Comparison of ENCODE assay signal across 8 cellular contexts in the genomic region with DNA sequence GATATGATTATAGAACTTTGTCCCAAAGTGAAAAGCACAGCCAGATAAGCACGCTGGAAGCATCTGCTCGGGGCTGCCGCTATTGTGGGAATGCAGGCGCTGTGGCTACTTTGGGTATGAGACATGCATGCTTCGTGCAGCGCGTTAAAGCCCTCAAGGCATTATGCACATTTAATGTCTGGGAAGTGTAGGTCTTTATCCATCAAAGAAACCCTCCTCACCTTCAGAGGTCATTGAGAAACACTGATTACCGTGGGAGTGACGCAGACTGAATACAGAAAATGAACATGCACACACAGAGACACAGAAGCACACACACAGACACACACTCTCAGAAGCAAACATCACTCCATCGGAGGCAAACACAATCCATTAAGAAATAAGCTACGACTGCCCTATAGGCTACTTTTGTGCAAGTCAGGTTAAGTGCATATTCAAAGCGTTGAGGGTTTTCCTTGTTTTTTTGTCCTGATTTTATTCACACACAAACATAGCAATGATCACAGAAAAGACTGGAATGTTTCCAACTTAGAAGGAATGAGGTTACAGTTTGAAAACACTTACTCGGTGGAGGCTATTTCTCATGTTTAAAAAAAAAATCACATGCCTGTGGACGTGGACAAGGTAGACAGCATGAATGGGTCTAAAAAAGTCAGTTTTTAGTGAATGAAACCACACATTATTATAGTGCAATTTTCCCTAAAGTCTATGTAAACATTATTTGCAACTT.
DNase-seq lines count a peak whose midpoint lies in the region; ATAC-seq and TF ChIP-seq lines count a peak whose summit lies in the region.

No MANE protein-coding gene starts in this region.

- H3K4me3 Mint-ChIP-seq in nephron progenitor cell: no peak overlapping the region

- H2BK5ac ChIP-seq in mesenchymal stem cell (ENCODE audit: low read depth, low read length, poor library complexity, severe bottlenecking): no peak overlapping the region

- H3K4me2 ChIP-seq in mesenchymal stem cell (ENCODE audit: low read length, poor library complexity, severe bottlenecking): no peak overlapping the region

- no peak overlapping the region for H2AFZ ChIP-seq in mesenchymal stem cell (ENCODE audit: low read depth, low read length)

- no peak overlapping the region for H3K27ac ChIP-seq in mesenchymal stem cell (ENCODE audit: low read length, poor library complexity, severe bottlenecking)

- no peaks in the 10 kb centered on the region for H3K9me3 ChIP-seq in mesenchymal stem cell (ENCODE audit: control insufficient read depth, low read length)

- no peak for TF ChIP-seq CTCF in nephron progenitor cell (IDR thresholded peaks at IDR 0.05)

- WGBS in mesenchymal stem cell: 88% methylated on average over 10 of the region's 14 CpGs

- peaks cover 2% of the 10 kb centered on the region for H3K4me1 ChIP-seq in mesenchymal stem cell (ENCODE audit: control insufficient read depth, insufficient read depth, low read depth, low read length)

- no peak for ATAC-seq in GM21825 (IDR thresholded peaks at IDR 0.05; ENCODE audit: unreplicated experiment)

- no peak overlapping the region for H3K23ac ChIP-seq in mesenchymal stem cell (ENCODE audit: low read length in 2 of 2)

- H3K36me3 ChIP-seq in mesenchymal stem cell (ENCODE audit: control insufficient read depth in 1 of 2, insufficient read depth in 2 of 2, low read depth in 1 of 2, low read length in 2 of 2): no peaks in the 10 kb centered on the region

- H4K8ac ChIP-seq in mesenchymal stem cell (ENCODE audit: low read length): no peak overlapping the region

- DNase-seq in NCI-H1417 (lab: John Stamatoyannopoulos, UW) (peak in 2 of 3 experiments; percentile 5 to 15), NCI-H1417 treated with DMSO at 0.1 percent for 48 hours (lab: John Stamatoyannopoulos, UW) (no peak), dedifferentiated amniotic fluid mesenchymal stem cell (ENCODE audit: extremely low spot score) (peak; percentile 62), mesenchymal stem cell (peak; percentile 10), activated T-cell treated with anti-CD3 and anti-CD28 coated beads for 4 hours (no peak), nephron progenitor cell (no peak)
- no peak for DNase-seq in activated CD4-positive, CD25-positive, alpha-beta regulatory T cell treated with anti-CD3 and anti-CD28 coated beads, Interleukin-2, amount 50 U/mL, for 72 hours

- no peak overlapping the region for H3K18ac ChIP-seq in mesenchymal stem cell (ENCODE audit: low read depth in 1 of 2, low read length in 2 of 2)

- H3K9me3 Mint-ChIP-seq in nephron progenitor cell: no peaks in the 10 kb centered on the region

- H3K27ac Mint-ChIP-seq in nephron progenitor cell: no peak overlapping the region

- H4K91ac ChIP-seq in mesenchymal stem cell (ENCODE audit: low read length): no peak overlapping the region

- no peaks in the 10 kb centered on the region for H3K36me3 Mint-ChIP-seq in nephron progenitor cell (ENCODE audit: low read depth)

- H2AK5ac ChIP-seq in mesenchymal stem cell (ENCODE audit: low read length, severe bottlenecking): no peak overlapping the region

- H2BK120ac ChIP-seq in mesenchymal stem cell (ENCODE audit: low read depth, low read length): no peak overlapping the region

- no peaks in the 10 kb centered on the region for H3K27me3 Mint-ChIP-seq in nephron progenitor cell (ENCODE audit: low read depth, poor library complexity)

- no peaks in the 10 kb centered on the region for H3K79me1 ChIP-seq in mesenchymal stem cell (replicated peaks; ENCODE audit: low read length, poor library complexity, severe bottlenecking)

- H2BK15ac ChIP-seq in mesenchymal stem cell (ENCODE audit: low read depth, poor library complexity, severe bottlenecking): no peak overlapping the region

- H3K4me3 ChIP-seq in mesenchymal stem cell (ENCODE audit: insufficient read depth in 1 of 2, low read depth in 1 of 2, low read length in 2 of 2): peak overlapping the region in 1 of 2 experiments; percentile 71

- no peak overlapping the region for H3K14ac ChIP-seq in mesenchymal stem cell (ENCODE audit: low read length in 2 of 2)

- H3K4ac ChIP-seq in mesenchymal stem cell (ENCODE audit: low read depth in 1 of 2, low read length in 2 of 2): no peak overlapping the region

- no peaks in the 10 kb centered on the region for H3K27me3 ChIP-seq in mesenchymal stem cell (ENCODE audit: control insufficient read depth in 1 of 2, insufficient read depth in 1 of 2, low read length in 2 of 2)

- peaks cover 13% of the 10 kb centered on the region for H3K4me1 Mint-ChIP-seq in nephron progenitor cell

- peak overlapping the region; percentile 60 for H3K9ac ChIP-seq in mesenchymal stem cell (ENCODE audit: low read length)

- no peak overlapping the region for H2BK12ac ChIP-seq in mesenchymal stem cell (ENCODE audit: low read length in 2 of 2)

Comparison
In these comparisons a context has a peak if more than half of its experiments do, and no peak if none do; other contexts are left out.
1. DNase-seq: peak in NCI-H1417 (2 of 3), dedifferentiated amniotic fluid mesenchymal stem cell (single experiment) and mesenchymal stem cell (single experiment); none in NCI-H1417 treated with DMSO at 0.1 percent for 48 hours (single experiment), activated T-cell treated with anti-CD3 and anti-CD28 coated beads for 4 hours (single experiment), activated CD4-positive, CD25-positive, alpha-beta regulatory T cell treated with anti-CD3 and anti-CD28 coated beads, Interleukin-2, amount 50 U/mL, for 72 hours (single experiment) and nephron progenitor cell (single experiment).